Comparison of ENCODE assay signal across 25 cellular contexts in the genomic region with DNA sequence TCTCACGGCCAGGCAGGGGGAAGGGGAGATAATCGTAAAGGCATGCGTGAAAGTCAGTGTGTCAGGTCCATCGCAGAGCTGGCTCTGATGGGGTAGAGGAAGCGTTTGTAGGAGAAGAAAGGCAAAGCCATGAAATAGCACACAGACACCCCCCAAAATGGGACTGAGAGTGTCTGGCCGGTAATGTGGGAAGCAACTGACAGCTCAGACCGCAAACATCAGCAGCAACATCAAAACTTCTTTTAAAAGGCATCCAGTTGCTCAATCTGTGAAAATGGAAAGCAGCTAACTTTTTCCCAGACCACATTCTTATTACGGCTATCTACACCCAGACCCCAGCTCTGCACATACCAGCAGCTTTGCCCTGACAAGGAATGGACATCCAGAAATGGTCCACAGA.
DNase-seq lines count a peak whose midpoint lies in the region; TF ChIP-seq lines count a peak whose summit lies in the region.
"Had no signal": no experiment of that assay in that cellular context is flagged by ENCODE, and none has a peak within 500 bp of the region (broad histone marks: within the 10 kb centered on the region; RNA-seq: fewer than 3 reads in every experiment).

No MANE protein-coding gene starts in this region.

- H3K4me3 ChIP-seq in AG04449 (ENCODE audit: low read depth, low read length) (no peak overlapping the region), HUES48 (ENCODE audit: low read depth, low read length) (no peak overlapping the region), hepatocyte (no peak overlapping the region)
- H3K4me3 ChIP-seq: colonic mucosa, gastroesophageal sphincter, SJCRH30, uterus had no signal

- CTCF ChIA-PET in AG04449 (lab: Yijun Ruan, JAX): interaction anchor here (1.2 to 1.8 kb wide), 3 partner anchors 47 to 241 kb away, joined by 4 to 6 read pairs (median 4); no protein-coding TSS in a partner anchor

- no peak overlapping the region for H3K4me3 Mint-ChIP-seq in HFFc6
- H3K4me3 Mint-ChIP-seq: activated CD4-positive, alpha-beta memory T cell treated with anti-CD3 and anti-CD28 coated beads, Interleukin-2, amount 10 ng/mL, durations not matched to agents 7 days and 5 days; CD14-positive monocyte had no signal

- H3K36me3 ChIP-seq in HUES48 (ENCODE audit: control insufficient read depth, insufficient read depth, low read length) (no peaks in the 10 kb centered on the region), hepatocyte (replicated peaks; ENCODE audit: insufficient read depth, low read depth) (no peaks in the 10 kb centered on the region)
- H3K36me3 ChIP-seq: colonic mucosa, gastroesophageal sphincter, SJCRH30, uterus had no signal

- H3K9me3 ChIP-seq in HUES48 (ENCODE audit: control insufficient read depth, insufficient read depth, low read length) (no peaks in the 10 kb centered on the region), hepatocyte (ENCODE audit: low read depth) (no peaks in the 10 kb centered on the region)
- H3K9me3 ChIP-seq: colonic mucosa, gastroesophageal sphincter, SJCRH30, uterus had no signal

- DNase-seq in AG04449 (ENCODE audit: low read depth, low spot score) (peak; percentile 38), amniotic epithelial cell (ENCODE audit: low read depth) (peak; percentile 60), hepatocyte (ENCODE audit: low spot score) (peak; percentile 30), HFFc6 (no peak), NCI-H1048 (lab: John Stamatoyannopoulos, UW) (no peak), islet precursor cell (no peak), NCI-H2171 treated with DMSO at 0.1 percent for 48 hours (lab: John Stamatoyannopoulos, UW) (no peak)
- DNase-seq: activated CD4-positive, alpha-beta memory T cell treated with anti-CD3 and anti-CD28 coated beads, Interleukin-2, amount 10 ng/mL, durations not matched to agents 7 days and 5 days; activated naive CD4-positive, alpha-beta T cell; activated T-cell treated with anti-CD3 and anti-CD28 coated beads, Interleukin-2, amount 50 U/mL, for 1 hour; aorta; colonic mucosa; GF-D8; KBM-7; left colon; NCI-H1092 treated with DMSO at 0.1 percent for 48 hours; NCI-H2081 treated with DMSO at 0.1 percent for 48 hours; PC-3; SJCRH30; substantia nigra; T-helper 2 cell; uterus had no signal

- H3K27me3 Mint-ChIP-seq in HFFc6 (ENCODE audit: insufficient read depth): peaks cover 17% of the 10 kb centered on the region
- H3K27me3 Mint-ChIP-seq: activated CD4-positive, alpha-beta memory T cell treated with anti-CD3 and anti-CD28 coated beads, Interleukin-2, amount 10 ng/mL, durations not matched to agents 7 days and 5 days had no signal

- H3K79me2 ChIP-seq in hepatocyte: no peaks in the 10 kb centered on the region

- H3K36me3 Mint-ChIP-seq in HFFc6 (ENCODE audit: low read depth): no peaks in the 10 kb centered on the region
- H3K36me3 Mint-ChIP-seq: CD14-positive monocyte had no signal

- H3K9me2 ChIP-seq in hepatocyte (replicated peaks; ENCODE audit: insufficient read depth): no peaks in the 10 kb centered on the region

- H3K9me3 Mint-ChIP-seq in HFFc6: no peaks in the 10 kb centered on the region
- H3K9me3 Mint-ChIP-seq: activated CD4-positive, alpha-beta memory T cell treated with anti-CD3 and anti-CD28 coated beads, Interleukin-2, amount 10 ng/mL, durations not matched to agents 7 days and 5 days had no signal

- WGBS in hepatocyte (ENCODE audit: low lambda C conversion rate, missing lambda C conversion rate): 30% methylated on average over 8 of the region's 8 CpGs

- H3K4me2 ChIP-seq in hepatocyte: peak overlapping the region; percentile 61

- H2AFZ ChIP-seq in hepatocyte: no peak overlapping the region

- no peak overlapping the region for H3K9ac ChIP-seq in HUES48 (ENCODE audit: low read depth, low read length)

- POLR2A ChIA-PET in AG04449 (lab: Yijun Ruan, JAX): no interaction called here

- H4K20me1 ChIP-seq in hepatocyte (ENCODE audit: insufficient read depth, poor library complexity, severe bottlenecking): no peaks in the 10 kb centered on the region

- TF ChIP-seq CTCF in AG04449 (IDR thresholded peaks at IDR 0.05; ENCODE audit: insufficient read depth, low read length, missing control alignments) (no peak), hepatocyte (IDR thresholded peaks at IDR 0.05; ENCODE audit: poor library complexity) (no peak), HFFc6 (IDR thresholded peaks at IDR 0.05) (no peak)

- peaks cover 9% of the 10 kb centered on the region; the same call in 1 of the 2 replicates for H3K4me1 ChIP-seq in HUES48 (ENCODE audit: control insufficient read depth, insufficient read depth, low read length)
- peaks cover 32% of the 10 kb centered on the region for H3K4me1 ChIP-seq in hepatocyte (ENCODE audit: insufficient read depth)
- H3K4me1 ChIP-seq: colonic mucosa, gastroesophageal sphincter, SJCRH30, uterus had no signal

- H3K27ac ChIP-seq in HUES48 (ENCODE audit: low read depth, low read length): peak overlapping the region; percentile 14
- peak overlapping the region; percentile 17 for H3K27ac ChIP-seq in hepatocyte
- H3K27ac ChIP-seq: colonic mucosa, gastroesophageal sphincter, SJCRH30, uterus had no signal

- no peaks in the 10 kb centered on the region for H3K27me3 ChIP-seq in HUES48 (ENCODE audit: control insufficient read depth, insufficient read depth, low read length)
- H3K27me3 ChIP-seq in hepatocyte: no peaks in the 10 kb centered on the region
- H3K27me3 ChIP-seq: colonic mucosa, SJCRH30, uterus had no signal

- H3K27ac Mint-ChIP-seq in HFFc6: no peak overlapping the region
- H3K27ac Mint-ChIP-seq: activated CD4-positive, alpha-beta memory T cell treated with anti-CD3 and anti-CD28 coated beads, Interleukin-2, amount 10 ng/mL, durations not matched to agents 7 days and 5 days; CD14-positive monocyte had no signal

- no peaks in the 10 kb centered on the region for H3K4me1 Mint-ChIP-seq in HFFc6 (ENCODE audit: low read depth)
- H3K4me1 Mint-ChIP-seq: activated CD4-positive, alpha-beta memory T cell treated with anti-CD3 and anti-CD28 coated beads, Interleukin-2, amount 10 ng/mL, durations not matched to agents 7 days and 5 days; CD14-positive monocyte had no signal

Comparison
In these comparisons a context has a peak if more than half of its experiments do, and no peak if none do; other contexts are left out.
1. DNase-seq: peak in AG04449 (single experiment), amniotic epithelial cell (single experiment) and hepatocyte (single experiment); none in HFFc6 (single experiment), NCI-H1048 (single experiment), islet precursor cell (single experiment) and NCI-H2171 treated with DMSO at 0.1 percent for 48 hours (single experiment).